23 cellular contexts compared by ENCODE assay signal in genomic region chr1:154806333-154806732, GRCh38.
DNase-seq lines count a peak whose midpoint lies in the region; ATAC-seq and TF ChIP-seq lines count a peak whose summit lies in the region.
"Had no signal": no experiment of that assay in that cellular context is flagged by ENCODE, and none has a peak within 500 bp of the region (broad histone marks: within the 10 kb centered on the region; RNA-seq: fewer than 3 reads in every experiment).

No MANE protein-coding gene starts in this region.

- H3K36me3 ChIP-seq in DOHH2 (ENCODE audit: control insufficient read depth, low read length) (peaks cover 62% of the 10 kb centered on the region), OCI-LY1 (ENCODE audit: insufficient read depth, low read length) (peaks cover 25% of the 10 kb centered on the region), SK-N-SH (replicated peaks in 1 of 2; ENCODE audit: control insufficient read depth in 1 of 2, insufficient read depth in 2 of 2, low read length in 1 of 2) (no peaks in the 10 kb centered on the region)
- H3K36me3 ChIP-seq: BE2C, SJCRH30 had no signal

- H2AFZ ChIP-seq in OCI-LY1 (ENCODE audit: low read length) = no peak overlapping the region
- no peak overlapping the region for H2AFZ ChIP-seq in SK-N-SH (ENCODE audit: low read depth)

- TF ChIP-seq RAD21 in SK-N-SH (IDR thresholded peaks at IDR 0.05; ENCODE audit: low read length) = no peak

- CTCF ChIA-PET in SK-N-SH (lab: Yijun Ruan, JAX) = interaction anchor here (1.1 to 4.1 kb wide), 8 partner anchors 10 to 137 kb away, joined by 3 to 29 read pairs (median 5); no protein-coding TSS in a partner anchor

- H3K27ac ChIP-seq in DOHH2 (ENCODE audit: low read depth, low read length) = no peak overlapping the region
- peak overlapping the region; percentile 49 for H3K27ac ChIP-seq in OCI-LY1 (ENCODE audit: low read depth, low read length, poor library complexity, severe bottlenecking)
- no peak overlapping the region for H3K27ac ChIP-seq in SK-N-SH (ENCODE audit: low read depth in 2 of 2, low read length in 1 of 2)
- H3K27ac ChIP-seq in cingulate gyrus (ENCODE audit: low read depth, low read length) = peak overlapping the region; percentile 25
- H3K27ac ChIP-seq: KMS-11, SJCRH30 had no signal

- H3F3A ChIP-seq in DOHH2 (ENCODE audit: control insufficient read depth, insufficient read depth) = no peaks in the 10 kb centered on the region
- H3F3A ChIP-seq in OCI-LY1 (ENCODE audit: insufficient read depth, low read length) = no peaks in the 10 kb centered on the region
- H3F3A ChIP-seq in SK-N-SH (replicated peaks; ENCODE audit: insufficient read depth) = no peaks in the 10 kb centered on the region

- H3K9me2 ChIP-seq in DOHH2 (replicated peaks; ENCODE audit: control insufficient read depth, low read length) (no peaks in the 10 kb centered on the region), OCI-LY1 (ENCODE audit: low read depth, low read length) (no peaks in the 10 kb centered on the region), SK-N-SH (no peaks in the 10 kb centered on the region)

- 31% methylated on average over 3 of the region's 3 CpGs for WGBS in SK-N-SH (ENCODE audit: low lambda C conversion rate)

- H3K9me3 ChIP-seq in DOHH2 (ENCODE audit: control insufficient read depth, insufficient read depth, low read length) (no peaks in the 10 kb centered on the region), OCI-LY1 (ENCODE audit: low read length) (no peaks in the 10 kb centered on the region), SK-N-SH (no peaks in the 10 kb centered on the region)
- H3K9me3 ChIP-seq: BE2C, SJCRH30 had no signal

- H3K27me3 ChIP-seq in DOHH2 (ENCODE audit: control insufficient read depth, low read length) (no peaks in the 10 kb centered on the region), OCI-LY1 (ENCODE audit: insufficient read depth, low read length) (no peaks in the 10 kb centered on the region), SK-N-SH (ENCODE audit: insufficient read depth) (peaks cover 48% of the 10 kb centered on the region)
- H3K27me3 ChIP-seq: BE2C, SJCRH30 had no signal

- H3K4me3 ChIP-seq in DOHH2 (ENCODE audit: low read length) (no peak overlapping the region), OCI-LY1 (ENCODE audit: low read depth, low read length, poor library complexity, severe bottlenecking) (no peak overlapping the region), SK-N-SH (ENCODE audit: low read depth in 2 of 2, low read length in 1 of 2) (no peak overlapping the region)
- H3K4me3 ChIP-seq: SJCRH30 had no signal

- DNase-seq in SK-N-SH = peak; percentile 72
- no peak for DNase-seq in AML-193 (lab: John Stamatoyannopoulos, UW)
- no peak for DNase-seq in NCI-H2171 (lab: John Stamatoyannopoulos, UW)
- DNase-seq: BE2C; CD4-positive, alpha-beta T cell; COR-L47; DND-41; H7; HFFc6; IMR-90; NCI-H1105 treated with DMSO at 0.1 percent for 48 hours; NCI-H2029 treated with DMSO at 0.1 percent for 48 hours; NCI-H345; NCI-H524 treated with DMSO at 0.1 percent for 48 hours; T-helper 2 cell had no signal

- peaks cover 24% of the 10 kb centered on the region; the same call in 1 of the 2 replicates for H4K20me1 ChIP-seq in DOHH2 (ENCODE audit: control insufficient read depth, insufficient read depth, low read depth, low read length)
- H4K20me1 ChIP-seq in OCI-LY1 (ENCODE audit: insufficient read depth, low read length) = no peaks in the 10 kb centered on the region
- H4K20me1 ChIP-seq in SK-N-SH (ENCODE audit: insufficient read depth) = no peaks in the 10 kb centered on the region

- TF ChIP-seq CTCF in DOHH2 (IDR thresholded peaks at IDR 0.05; ENCODE audit: low read depth, low read length, poor library complexity, severe bottlenecking) (no peak), OCI-LY1 (IDR thresholded peaks at IDR 0.05; ENCODE audit: low read length) (no peak), SK-N-SH (IDR thresholded peaks at IDR 0.05) (no peak)

- H3K9ac ChIP-seq in OCI-LY1 (ENCODE audit: low read length) (no peak overlapping the region; the same call in 1 of the 2 replicates), SK-N-SH (no peak overlapping the region)
- H3K9ac ChIP-seq: KMS-11 had no signal

- peak overlapping the region; percentile 19; the same call in 1 of the 2 replicates for H3K4me2 ChIP-seq in DOHH2 (ENCODE audit: low read length)
- peak overlapping the region; percentile 49; the same call in 1 of the 2 replicates for H3K4me2 ChIP-seq in OCI-LY1 (ENCODE audit: low read length)
- H3K4me2 ChIP-seq in SK-N-SH = no peak overlapping the region
- H3K4me2 ChIP-seq: KMS-11 had no signal

- ATAC-seq in HG03442 (IDR thresholded peaks at IDR 0.05; ENCODE audit: unreplicated experiment) (no peak), HG02970 (IDR thresholded peaks at IDR 0.05; ENCODE audit: low FRiP score, unreplicated experiment) (no peak)
- ATAC-seq: Panc1 had no signal

- POLR2A ChIA-PET in SK-N-SH (lab: Yijun Ruan, JAX) = interaction anchor here (0.8 to 1.7 kb wide), 3 partner anchors 12 to 43 kb away, joined by 3 read pairs; no protein-coding TSS in a partner anchor

- H3K79me2 ChIP-seq in DOHH2 (ENCODE audit: control insufficient read depth, low read length) (peaks cover 86% of the 10 kb centered on the region), OCI-LY1 (ENCODE audit: insufficient read depth, low read length) (no peaks in the 10 kb centered on the region), SK-N-SH (ENCODE audit: insufficient read depth) (no peaks in the 10 kb centered on the region)

- peak in 1 of 2 experiments; percentile 86; a peak in 2 of 4 replicates for TF ChIP-seq EP300 in SK-N-SH (IDR thresholded peaks at IDR 0.05; ENCODE audit: borderline replicate concordance in 1 of 2, low read depth in 1 of 2, low read length in 1 of 2)

- H3K4me1 ChIP-seq in DOHH2 (ENCODE audit: control insufficient read depth, low read length) (peaks cover 49% of the 10 kb centered on the region), OCI-LY1 (ENCODE audit: insufficient read depth, low read length, severe bottlenecking) (peaks cover 67% of the 10 kb centered on the region), SK-N-SH (ENCODE audit: control insufficient read depth in 1 of 2, insufficient read depth in 2 of 2, low read depth in 1 of 2, low read length in 1 of 2) (peaks cover 0 to 54% of the 10 kb centered on the region in 2 experiments; a peak in 2 of 4 replicates)

TF ChIP-seq in SK-N-SH, 30 proteins besides CTCF, POLR2A, EP300 and RAD21:
- TF ChIP-seq GATA2 (CRISPR knock-in tag; IDR thresholded peaks at IDR 0.05) (peak; percentile 61), MXI1 (IDR thresholded peaks at IDR 0.05; ENCODE audit: low read depth, low read length) (0 out of 2 replicates have a peak, but pooled peaks have one; percentile 45), RCOR1 (IDR thresholded peaks at IDR 0.05; ENCODE audit: low read length) (peak; percentile 87), RFX5 (IDR thresholded peaks at IDR 0.05; ENCODE audit: low read length) (no peak), TAF1 (IDR thresholded peaks at IDR 0.05; ENCODE audit: borderline replicate concordance, low read depth, low read length) (no peak)

Comparison
In these comparisons a context has a peak if more than half of its experiments do, and no peak if none do; other contexts are left out.
1. H3K27ac ChIP-seq: peak in OCI-LY1 (single experiment) and cingulate gyrus (single experiment); none in DOHH2 (single experiment) and SK-N-SH (0 of 2).